In the genomic region with DNA sequence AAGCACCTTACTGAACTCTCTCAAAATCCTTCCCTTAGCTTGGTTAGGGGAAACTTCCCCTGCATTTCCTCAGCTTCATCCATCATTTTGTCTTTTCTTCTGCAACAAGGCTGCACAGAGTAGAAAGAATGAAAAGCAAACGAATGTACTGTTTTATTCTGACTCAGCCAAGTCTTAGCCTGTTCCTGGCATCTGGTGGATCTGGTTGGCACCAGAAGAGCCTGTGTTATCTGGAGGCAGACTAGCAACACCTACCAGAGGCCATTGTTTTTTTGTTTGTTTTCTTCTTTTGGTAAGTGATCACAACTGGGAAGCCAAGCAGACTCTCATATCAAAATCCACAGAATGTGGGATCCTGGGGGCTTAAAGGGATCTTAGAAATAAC, we compare ENCODE assay signal across 17 cellular contexts.
DNase-seq lines count a peak whose midpoint lies in the region; ATAC-seq and TF ChIP-seq lines count a peak whose summit lies in the region.
"Had no signal": no experiment of that assay in that cellular context is flagged by ENCODE, and none has a peak within 500 bp of the region (broad histone marks: within the 10 kb centered on the region; RNA-seq: fewer than 3 reads in every experiment).

No MANE protein-coding gene starts in this region.

- H3K36me3 ChIP-seq in RWPE2 (ENCODE audit: low read depth) (peaks cover 1% of the 10 kb centered on the region; the same call in 1 of the 2 replicates), esophagus squamous epithelium (peaks cover 5 to 22% (median 11%) of the 10 kb centered on the region in 3 donors)

- no peak overlapping the region for H3K14ac ChIP-seq in H9 (ENCODE audit: insufficient read depth, low read length)

- no peak overlapping the region for H3K18ac ChIP-seq in H9 (ENCODE audit: insufficient read length, low read depth, low read length)

- H3K79me2 ChIP-seq in H9 (ENCODE audit: insufficient read depth, low read length): no peaks in the 10 kb centered on the region
- H3K79me2 ChIP-seq: parathyroid adenoma had no signal

- WGBS in H9 (ENCODE audit: extremely low coverage, insufficient read length, low lambda C conversion rate): no CpG with 5 or more reads among the region's 1 CpG
- WGBS in esophagus squamous epithelium, 2 donors: 0 to 42% methylated on average over 1 of the region's 1 CpG

- peaks cover 6 to 14% of the 10 kb centered on the region in 2 experiments for H3K4me1 Mint-ChIP-seq in H9
- H3K4me1 Mint-ChIP-seq in stimulated activated effector memory CD8-positive, alpha-beta T cell treated with anti-CD3 and anti-CD28 coated beads, Interleukin-12 subunit alpha, Interleukin-12 subunit beta, amount 100 ng/mL, for 72 hours: peaks cover 8% of the 10 kb centered on the region
- peaks cover 4% of the 10 kb centered on the region for H3K4me1 Mint-ChIP-seq in activated T-helper 17 cell treated with anti-CD3 and anti-CD28 coated beads, Interleukin-2, amount 50 U/mL, for 72 hours
- H3K4me1 Mint-ChIP-seq: stimulated activated naive B cell treated with anti-CD40 and anti-IgM and Interleukin-4, amounts not matched to agents 10 μg/mL and 1 μg/mL and 100 μg/mL, for 72 hours had no signal

- no peak overlapping the region for H2BK5ac ChIP-seq in H9 (ENCODE audit: insufficient read length, low read length)

- no peak overlapping the region for H3T11ph ChIP-seq in H9 (ENCODE audit: low read length)

- intact Hi-C loops in esophagus squamous epithelium (cut with DNase I): no loop called here

- H3K36me3 Mint-ChIP-seq in H9 (ENCODE audit: insufficient read depth in 1 of 3, low read depth in 3 of 3): no peaks in the 10 kb centered on the region; a peak in 1 of 7 replicates
- H3K36me3 Mint-ChIP-seq in stimulated activated effector memory CD8-positive, alpha-beta T cell treated with anti-CD3 and anti-CD28 coated beads, Interleukin-12 subunit alpha, Interleukin-12 subunit beta, amount 100 ng/mL, for 72 hours: no peaks in the 10 kb centered on the region
- no peaks in the 10 kb centered on the region for H3K36me3 Mint-ChIP-seq in activated T-helper 17 cell treated with anti-CD3 and anti-CD28 coated beads, Interleukin-2, amount 50 U/mL, for 72 hours (ENCODE audit: low read depth)

- H2BK20ac ChIP-seq in H9 (ENCODE audit: low read depth, low read length, poor library complexity, severe bottlenecking): no peak overlapping the region

- H3K4me2 ChIP-seq in H9 (ENCODE audit: insufficient read depth, insufficient read length, low read length): no peak overlapping the region

- no peak overlapping the region for H4K91ac ChIP-seq in H9 (ENCODE audit: insufficient read length, low read depth, low read length)

- H4K5ac ChIP-seq in H9 (ENCODE audit: insufficient read length, low read depth, low read length): no peak overlapping the region

- no peak overlapping the region for H2AK5ac ChIP-seq in H9 (ENCODE audit: insufficient read length, low read length)

- no peak overlapping the region for H2BK12ac ChIP-seq in H9 (ENCODE audit: insufficient read length, low read depth, low read length)

- no peaks in the 10 kb centered on the region for H3K27me3 ChIP-seq in H9 (ENCODE audit: insufficient read depth, low read length)
- H3K27me3 ChIP-seq in RWPE2 (ENCODE audit: insufficient read depth, poor library complexity, severe bottlenecking): no peaks in the 10 kb centered on the region
- H3K27me3 ChIP-seq in esophagus squamous epithelium: no peaks in the 10 kb centered on the region

- TF ChIP-seq CTCF in H9 (conservative IDR thresholded peaks at IDR 0.05) (no peak), RWPE2 (IDR thresholded peaks at IDR 0.05; ENCODE audit: poor library complexity, severe bottlenecking) (no peak), esophagus squamous epithelium (IDR thresholded peaks at IDR 0.05) (no peak)

- H3K4me3 ChIP-seq in RWPE2 (ENCODE audit: severe bottlenecking) (no peak overlapping the region), esophagus squamous epithelium (no peak overlapping the region)
- H3K4me3 ChIP-seq: K562, SK-N-MC had no signal

- H3K9me3 ChIP-seq in H9 (ENCODE audit: control insufficient read depth, low read depth, low read length): no peaks in the 10 kb centered on the region
- no peaks in the 10 kb centered on the region for H3K9me3 ChIP-seq in RWPE2 (ENCODE audit: severe bottlenecking)
- H3K9me3 ChIP-seq in esophagus squamous epithelium: no peaks in the 10 kb centered on the region

- no peaks in the 10 kb centered on the region for H3K79me1 ChIP-seq in H9 (ENCODE audit: insufficient read depth, low read depth, low read length, poor library complexity, severe bottlenecking)

- H3K27ac ChIP-seq in H9 (ENCODE audit: insufficient read length, low read depth, low read length) (no peak overlapping the region), RWPE2 (ENCODE audit: poor library complexity, severe bottlenecking) (no peak overlapping the region), esophagus squamous epithelium (peak overlapping the region; percentile 55 to 77 (median 72)), caudate nucleus (ENCODE audit: low read depth, low read length) (no peak overlapping the region)
- H3K27ac ChIP-seq: parathyroid adenoma, SK-N-MC had no signal

- no peak overlapping the region for H3K4me3 Mint-ChIP-seq in H9
- no peak overlapping the region for H3K4me3 Mint-ChIP-seq in stimulated activated effector memory CD8-positive, alpha-beta T cell treated with anti-CD3 and anti-CD28 coated beads, Interleukin-12 subunit alpha, Interleukin-12 subunit beta, amount 100 ng/mL, for 72 hours
- no peak overlapping the region for H3K4me3 Mint-ChIP-seq in activated T-helper 17 cell treated with anti-CD3 and anti-CD28 coated beads, Interleukin-2, amount 50 U/mL, for 72 hours
- H3K4me3 Mint-ChIP-seq: activated naive CD8-positive, alpha-beta T cell; stimulated activated naive B cell treated with anti-CD40 and anti-IgM and Interleukin-4, amounts not matched to agents 10 μg/mL and 1 μg/mL and 100 μg/mL, for 72 hours had no signal

- peak; percentile 48 for ATAC-seq in RWPE2 (ENCODE audit: low read depth)
- no peak for ATAC-seq in stimulated activated effector memory CD8-positive, alpha-beta T cell treated with anti-CD3 and anti-CD28 coated beads, Interleukin-12 subunit alpha, Interleukin-12 subunit beta, amount 100 ng/mL, for 72 hours
- ATAC-seq in HG03095 (IDR thresholded peaks at IDR 0.05; ENCODE audit: unreplicated experiment): no peak
- no peak for ATAC-seq in activated T-helper 17 cell treated with anti-CD3 and anti-CD28 coated beads, Interleukin-2, amount 50 U/mL, for 72 hours (replicated peaks)
- ATAC-seq: stimulated activated naive B cell treated with anti-CD40 and anti-IgM and Interleukin-4, amounts not matched to agents 10 μg/mL and 1 μg/mL and 100 μg/mL, for 72 hours had no signal

- H4K8ac ChIP-seq in H9 (replicated peaks; ENCODE audit: insufficient read length, low read depth, low read length): no peak overlapping the region

- no peaks in the 10 kb centered on the region for H3K23me2 ChIP-seq in H9 (ENCODE audit: insufficient read length, low read depth, low read length, poor library complexity, severe bottlenecking)

- no peak overlapping the region for H3K56ac ChIP-seq in H9 (ENCODE audit: insufficient read length, low read depth, low read length)

- no peak overlapping the region for H2BK120ac ChIP-seq in H9 (ENCODE audit: low read depth, low read length, poor library complexity, severe bottlenecking)

- no peaks in the 10 kb centered on the region for H3K9me3 Mint-ChIP-seq in H9
- no peaks in the 10 kb centered on the region for H3K9me3 Mint-ChIP-seq in stimulated activated effector memory CD8-positive, alpha-beta T cell treated with anti-CD3 and anti-CD28 coated beads, Interleukin-12 subunit alpha, Interleukin-12 subunit beta, amount 100 ng/mL, for 72 hours
- H3K9me3 Mint-ChIP-seq in activated T-helper 17 cell treated with anti-CD3 and anti-CD28 coated beads, Interleukin-2, amount 50 U/mL, for 72 hours: no peaks in the 10 kb centered on the region
- H3K9me3 Mint-ChIP-seq: stimulated activated naive B cell treated with anti-CD40 and anti-IgM and Interleukin-4, amounts not matched to agents 10 μg/mL and 1 μg/mL and 100 μg/mL, for 72 hours had no signal

- no peaks in the 10 kb centered on the region for H3K27me3 Mint-ChIP-seq in H9 (ENCODE audit: low read depth)
- H3K27me3 Mint-ChIP-seq in activated T-helper 17 cell treated with anti-CD3 and anti-CD28 coated beads, Interleukin-2, amount 50 U/mL, for 72 hours: no peaks in the 10 kb centered on the region
- H3K27me3 Mint-ChIP-seq: activated naive CD8-positive, alpha-beta T cell; stimulated activated naive B cell treated with anti-CD40 and anti-IgM and Interleukin-4, amounts not matched to agents 10 μg/mL and 1 μg/mL and 100 μg/mL, for 72 hours had no signal

- no peak overlapping the region for H3K23ac ChIP-seq in H9 (ENCODE audit: insufficient read length, low read depth, low read length)

- H3K4ac ChIP-seq in H9 (ENCODE audit: low read depth, low read length): no peak overlapping the region

- H2AFZ ChIP-seq in H9 (ENCODE audit: low read length): no peak overlapping the region
- H2AFZ ChIP-seq: parathyroid adenoma had no signal

- H3K9ac ChIP-seq in H9 (ENCODE audit: extremely low read depth, insufficient read length, low read length): no peak overlapping the region
- H3K9ac ChIP-seq: parathyroid adenoma had no signal

- TF ChIP-seq POLR2A in esophagus squamous epithelium (IDR thresholded peaks at IDR 0.05): no peak

- H3K4me1 ChIP-seq in H9 (ENCODE audit: insufficient read depth, low read length) (peaks cover 3% of the 10 kb centered on the region; the same call in 1 of the 2 replicates), RWPE2 (ENCODE audit: insufficient read depth, poor library complexity, severe bottlenecking) (no peaks in the 10 kb centered on the region), esophagus squamous epithelium (peaks cover 11 to 68% (median 22%) of the 10 kb centered on the region in 3 donors)
- H3K4me1 ChIP-seq: parathyroid adenoma had no signal

- H2BK15ac ChIP-seq in H9 (ENCODE audit: low read depth, low read length): no peak overlapping the region

- H4K20me1 ChIP-seq in H9 (ENCODE audit: control insufficient read depth, insufficient read depth, insufficient read length): no peaks in the 10 kb centered on the region

- peak overlapping the region in 2 of 3 experiments; percentile 46 to 69; a peak in 1 of 7 replicates for H3K27ac Mint-ChIP-seq in H9
- peak overlapping the region; percentile 20 for H3K27ac Mint-ChIP-seq in stimulated activated effector memory CD8-positive, alpha-beta T cell treated with anti-CD3 and anti-CD28 coated beads, Interleukin-12 subunit alpha, Interleukin-12 subunit beta, amount 100 ng/mL, for 72 hours
- H3K27ac Mint-ChIP-seq in activated T-helper 17 cell treated with anti-CD3 and anti-CD28 coated beads, Interleukin-2, amount 50 U/mL, for 72 hours: no peak overlapping the region
- H3K27ac Mint-ChIP-seq: activated naive CD8-positive, alpha-beta T cell; stimulated activated naive B cell treated with anti-CD40 and anti-IgM and Interleukin-4, amounts not matched to agents 10 μg/mL and 1 μg/mL and 100 μg/mL, for 72 hours had no signal

- DNase-seq in H9 (no peak), RWPE2 (ENCODE audit: low spot score) (no peak), esophagus squamous epithelium (lab: John Stamatoyannopoulos, UW) (no peak), DMS153 treated with DMSO at 0.1 percent for 48 hours (lab: John Stamatoyannopoulos, UW; ENCODE audit: unreplicated experiment) (no peak), caudate nucleus (lab: John Stamatoyannopoulos, UW) (no peak)
- DNase-seq in stimulated activated effector memory CD8-positive, alpha-beta T cell treated with anti-CD3 and anti-CD28 coated beads, Interleukin-12 subunit alpha, Interleukin-12 subunit beta, amount 100 ng/mL, for 72 hours (ENCODE audit: low spot score in 2 of 2): no peak
- DNase-seq: activated CD4-positive, alpha-beta T cell treated with anti-CD3 and anti-CD28 coated beads for 4 hours; cerebellar nuclear complex; NCI-H1092; NCI-H446; stimulated activated naive B cell treated with anti-CD40 and anti-IgM and Interleukin-4, amounts not matched to agents 10 μg/mL and 1 μg/mL and 100 μg/mL, for 72 hours had no signal

Comparison
In these comparisons a context has a peak if more than half of its experiments do, and no peak if none do; other contexts are left out.
1. H3K27ac ChIP-seq: peak in esophagus squamous epithelium (4 of 4); none in H9 (single experiment), RWPE2 (single experiment) and caudate nucleus (single experiment).